ENCODE assay signal across 34 cellular contexts in the genomic region with DNA sequence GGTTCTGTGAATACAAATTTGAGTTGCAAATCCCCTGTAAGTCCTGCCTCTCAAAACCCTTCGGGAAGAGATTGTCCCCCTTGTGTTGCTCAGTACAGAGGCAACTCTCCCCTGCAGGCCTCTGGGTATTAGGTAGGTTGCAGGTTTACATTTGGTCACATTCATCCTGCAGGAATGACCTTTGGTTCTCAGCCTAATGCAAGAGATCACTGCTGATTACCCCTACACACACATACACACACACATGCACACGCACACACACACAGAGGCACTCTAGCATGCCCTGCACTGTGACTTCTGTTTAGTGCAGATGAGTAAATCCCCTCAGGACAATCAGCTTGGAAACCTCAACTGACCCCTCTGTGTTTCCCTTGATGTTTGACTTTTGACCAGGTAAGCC.
"Had no signal": no experiment of that assay in that cellular context is flagged by ENCODE, and none has a peak within 500 bp of the region (broad histone marks: within the 10 kb centered on the region; RNA-seq: fewer than 3 reads in every experiment).

No MANE protein-coding gene starts in this region.

- DNase-seq: Karpas-422, Kasumi-1, MG63, MM.1S, MV-4-11, NCI-H1048, NCI-H1092, NCI-H1092 treated with DMSO at 0.1 percent for 48 hours, NCI-H1105, NCI-H1105 treated with DMSO at 0.1 percent for 48 hours, NCI-H1417, NCI-H1417 treated with DMSO at 0.1 percent for 48 hours, NCI-H1436, NCI-H1436 treated with DMSO at 0.1 percent for 48 hours, NCI-H146, NCI-H1694, NCI-H1694 treated with DMSO at 0.1 percent for 48 hours, NCI-H187, NCI-H187 treated with DMSO at 0.1 percent for 48 hours, NCI-H1930, NCI-H2029, NCI-H2029 treated with DMSO at 0.1 percent for 48 hours, NCI-H2081, NCI-H2081 treated with DMSO at 0.1 percent for 48 hours, NCI-H2107, NCI-H2171, NCI-H2171 treated with DMSO at 0.1 percent for 48 hours, NCI-H2227 treated with DMSO at 0.1 percent for 48 hours, NCI-H226, NCI-H345, NCI-H446, NCI-H446 treated with DMSO at 0.1 percent for 48 hours, NCI-H510A, NCI-H510A treated with DMSO at 0.1 percent for 48 hours had no signal

- H3K9me3 ChIP-seq: MG63 had no signal

- H3K27me3 ChIP-seq: MG63 had no signal

- H3K36me3 ChIP-seq: MG63 had no signal

- H3K4me3 ChIP-seq: MG63 had no signal
